ENCODE assay signal across 12 cellular contexts in the genomic region with DNA sequence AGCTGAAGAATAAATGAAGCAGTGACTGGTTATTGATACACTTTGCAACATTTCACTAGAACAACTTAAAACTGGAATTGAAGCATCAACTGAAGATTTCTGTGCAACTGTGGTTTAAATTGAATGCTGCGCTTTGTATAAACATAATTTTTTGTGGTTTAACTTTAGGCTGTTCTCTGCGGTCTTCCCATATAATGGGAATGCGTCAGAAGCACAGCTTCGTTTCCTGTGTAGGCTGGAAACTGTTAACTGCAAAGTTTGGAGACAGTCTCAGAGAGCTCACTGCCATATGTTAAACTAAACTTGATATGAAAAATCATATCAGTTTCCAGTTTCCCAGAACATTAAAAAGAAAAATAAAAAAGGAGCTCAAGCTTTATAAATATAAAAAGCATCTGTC.
A peak's percentile ranks its signal among the peaks of the same experiment; 100 is the strongest.
DNase-seq lines count a peak whose midpoint lies in the region; TF ChIP-seq lines count a peak whose summit lies in the region.
"Had no signal": no experiment of that assay in that cellular context is flagged by ENCODE, and none has a peak within 500 bp of the region (broad histone marks: within the 10 kb centered on the region; RNA-seq: fewer than 3 reads in every experiment).

No MANE protein-coding gene starts in this region.

- H3K9ac ChIP-seq in Loucy (ENCODE audit: low read depth, low read length, poor library complexity, severe bottlenecking) = peak overlapping the region; percentile 84

- no peaks in the 10 kb centered on the region for H4K20me1 ChIP-seq in Loucy (ENCODE audit: insufficient read depth, low read length, poor library complexity, severe bottlenecking)

- no peaks in the 10 kb centered on the region for H3K9me2 ChIP-seq in Loucy (replicated peaks; ENCODE audit: low read depth, low read length)

- H3K4me1 ChIP-seq in Loucy (ENCODE audit: insufficient read depth, low read length, poor library complexity, severe bottlenecking) = peaks cover 69% of the 10 kb centered on the region
- H3K4me1 ChIP-seq: HAP-1, transverse colon had no signal

- DNase-seq in Daoy (ENCODE audit: low read depth) (peak; percentile 60), brain microvascular endothelial cell (peak; percentile 87), non-pigmented ciliary epithelial cell (ENCODE audit: low read depth) (peak; percentile 82), posterior vena cava (ENCODE audit: low spot score) (no peak), ecto neural progenitor cell (ENCODE audit: low spot score) (no peak), GM10248 (ENCODE audit: extremely low spot score) (no peak)
- no peak for DNase-seq in activated T-cell treated with anti-CD3 and anti-CD28 coated beads, Interleukin-2, amount 50 U/mL, for 1 hour
- DNase-seq: kidney, transverse colon had no signal

- H3K79me2 ChIP-seq in Loucy (ENCODE audit: insufficient read depth, low read length) = no peaks in the 10 kb centered on the region

- TF ChIP-seq CTCF in Loucy (conservative IDR thresholded peaks at IDR 0.05; ENCODE audit: low read length) = no peak
- no peak for TF ChIP-seq CTCF in brain microvascular endothelial cell (IDR thresholded peaks at IDR 0.05; ENCODE audit: low read depth, low read length, missing control alignments)
- no peak for TF ChIP-seq CTCF in GM10248 (IDR thresholded peaks at IDR 0.05; ENCODE audit: control extremely low read depth, extremely low read depth, low read depth, missing control alignments)

- H3K36me3 ChIP-seq in Loucy (ENCODE audit: insufficient read depth, low read length) (no peaks in the 10 kb centered on the region), brain microvascular endothelial cell (replicated peaks) (no peaks in the 10 kb centered on the region)
- H3K36me3 ChIP-seq: HAP-1, neutrophil, transverse colon had no signal

- in situ Hi-C loops in brain microvascular endothelial cell (cut with HindIII; ENCODE audit: low pct_ligation_motif_present, low sequenced_read_pairs) = no loop called here

- intact Hi-C loops in posterior vena cava (cut with DNase I) = no loop called here

- H3K4me3 ChIP-seq in Loucy (ENCODE audit: low read length, poor library complexity, severe bottlenecking) (peak overlapping the region; percentile 57), brain microvascular endothelial cell (ENCODE audit: low read depth, low read length) (no peak overlapping the region)
- H3K4me3 ChIP-seq: HAP-1, transverse colon had no signal

- no peak overlapping the region for H2AFZ ChIP-seq in Loucy (ENCODE audit: low read length)

- no peaks in the 10 kb centered on the region for H3K27me3 ChIP-seq in Loucy (ENCODE audit: insufficient read depth, low read length, poor library complexity, severe bottlenecking)
- no peaks in the 10 kb centered on the region for H3K27me3 ChIP-seq in brain microvascular endothelial cell (replicated peaks)
- H3K27me3 ChIP-seq: neutrophil, transverse colon had no signal

- peak overlapping the region; percentile 79 for H3K4me2 ChIP-seq in Loucy (ENCODE audit: low read depth, low read length, poor library complexity, severe bottlenecking)

- POLR2A ChIA-PET in GM10248 (lab: Yijun Ruan, JAX) = no interaction called here

- H3F3A ChIP-seq in Loucy (ENCODE audit: low read depth) = peaks cover 25% of the 10 kb centered on the region

- H3K27ac ChIP-seq in brain microvascular endothelial cell = peak overlapping the region; percentile 88
- H3K27ac ChIP-seq: neutrophil, transverse colon had no signal

- no peaks in the 10 kb centered on the region for H3K9me3 ChIP-seq in Loucy (ENCODE audit: insufficient read depth, low read depth, low read length)
- H3K9me3 ChIP-seq: HAP-1, neutrophil, transverse colon had no signal

- CTCF ChIA-PET in GM10248 (lab: Yijun Ruan, JAX) = interaction anchor here (1.6 kb wide), 1 partner anchor 20 kb away, joined by 5 read pairs; no protein-coding TSS in a partner anchor

Comparison
In these comparisons a context has a peak if more than half of its experiments do, and no peak if none do; other contexts are left out.
1. DNase-seq: peak in Daoy (single experiment), brain microvascular endothelial cell (single experiment) and non-pigmented ciliary epithelial cell (single experiment); none in activated T-cell treated with anti-CD3 and anti-CD28 coated beads, Interleukin-2, amount 50 U/mL, for 1 hour (single experiment), posterior vena cava (single experiment), ecto neural progenitor cell (single experiment) and GM10248 (single experiment).